9 cellular contexts compared by ENCODE assay signal in genomic region chr1:172609528-172609927, GRCh38. TPM values are rescaled to one million over a fixed set of nuclear protein-coding genes. Genes with fewer than 3 reads are reported as not detected.
DNase-seq lines count a peak whose midpoint lies in the region; ATAC-seq and TF ChIP-seq lines count a peak whose summit lies in the region.
"Had no signal": no experiment of that assay in that cellular context is flagged by ENCODE, and none has a peak within 500 bp of the region (broad histone marks: within the 10 kb centered on the region; RNA-seq: fewer than 3 reads in every experiment).

No MANE protein-coding gene starts in this region.

- in situ Hi-C loops in astrocyte of the spinal cord (cut with HindIII; ENCODE audit: low sequenced_read_pairs) = no loop called here

- CTCF ChIA-PET in naive thymus-derived CD4-positive, alpha-beta T cell (lab: Charles Lee) = interaction anchor here (0.5 to 6.0 kb wide), 18 partner anchors 22 to 1455 kb away, joined by 3 to 95 read pairs (median 3); partner anchors contain the start of gene FASLG

- intact Hi-C loops in naive thymus-derived CD4-positive, alpha-beta T cell (cut with micrococcal nuclease) = loop anchor here (1.0 to 10.0 kb wide), 8 partner anchors 30 to 605 kb away; no protein-coding TSS in a partner anchor

- ATAC-seq in naive thymus-derived CD4-positive, alpha-beta T cell = peak; percentile 75
- no peak for ATAC-seq in GM21447 (IDR thresholded peaks at IDR 0.05; ENCODE audit: unreplicated experiment)

- no peak overlapping the region for H3K27ac ChIP-seq in naive thymus-derived CD4-positive, alpha-beta T cell (ENCODE audit: low read depth, low read length)

- H3K36me3 ChIP-seq in naive thymus-derived CD4-positive, alpha-beta T cell (ENCODE audit: control insufficient read depth in 2 of 3, insufficient read depth in 3 of 3, low read length in 3 of 3) = peaks cover 0 to 28% (median 7%) of the 10 kb centered on the region in 3 experiments

- peak overlapping the region in 3 of 9 donors; percentile 1 to 25 (median 7) for H3K27ac Mint-ChIP-seq in naive thymus-derived CD4-positive, alpha-beta T cell

- H3K9me3 ChIP-seq in naive thymus-derived CD4-positive, alpha-beta T cell (ENCODE audit: control insufficient read depth in 2 of 3, low read length in 3 of 3) = no peaks in the 10 kb centered on the region

- peak; percentile 25 for TF ChIP-seq CTCF in astrocyte of the spinal cord (IDR thresholded peaks at IDR 0.05; ENCODE audit: low read depth, low read length)

- no peak overlapping the region for H3K4me3 ChIP-seq in astrocyte of the spinal cord (ENCODE audit: low read depth, low read length)
- no peak overlapping the region for H3K4me3 ChIP-seq in naive thymus-derived CD4-positive, alpha-beta T cell (ENCODE audit: low read length)

- H3K36me3 Mint-ChIP-seq in naive thymus-derived CD4-positive, alpha-beta T cell = peaks cover 5 to 31% (median 21%) of the 10 kb centered on the region in 5 donors

- no peak overlapping the region for H3K4me3 Mint-ChIP-seq in naive thymus-derived CD4-positive, alpha-beta T cell

- no peaks in the 10 kb centered on the region for H3K27me3 ChIP-seq in naive thymus-derived CD4-positive, alpha-beta T cell (ENCODE audit: control insufficient read depth in 2 of 2, insufficient read depth in 2 of 2, low read length in 2 of 2)

- POLR2A ChIA-PET in naive thymus-derived CD4-positive, alpha-beta T cell (lab: Charles Lee) = interaction anchor here (0.8 kb wide), 1 partner anchor 110 kb away, joined by 3 read pairs; no protein-coding TSS in a partner anchor

- H3K4me1 Mint-ChIP-seq in naive thymus-derived CD4-positive, alpha-beta T cell = peaks cover 0 to 15% (median 6%) of the 10 kb centered on the region in 7 donors

- H3K9me3 Mint-ChIP-seq in naive thymus-derived CD4-positive, alpha-beta T cell = peaks cover 0 to 2% (median 0%) of the 10 kb centered on the region in 11 donors

- DNase-seq in DMS53 treated with DMSO at 0.1 percent for 48 hours (lab: John Stamatoyannopoulos, UW; ENCODE audit: unreplicated experiment) = peak; percentile 43
- peak; percentile 73 to 79 for DNase-seq in Kasumi-1 (lab: John Stamatoyannopoulos, UW)
- DNase-seq in astrocyte of the spinal cord (ENCODE audit: low read depth, low spot score) = peak; percentile 33
- peak in 6 of 9 donors; percentile 21 to 53 (median 38) for DNase-seq in naive thymus-derived CD4-positive, alpha-beta T cell
- DNase-seq in inferior parietal cortex (ENCODE audit: extremely low spot score) = no peak
- no peak for DNase-seq in COLO668 (lab: John Stamatoyannopoulos, UW; ENCODE audit: unreplicated experiment)
- no peak for DNase-seq in NCI-H146 treated with DMSO at 0.1 percent for 48 hours (lab: John Stamatoyannopoulos, UW; ENCODE audit: unreplicated experiment)

- H3K27me3 Mint-ChIP-seq in naive thymus-derived CD4-positive, alpha-beta T cell = no peaks in the 10 kb centered on the region

- no peaks in the 10 kb centered on the region for H3K4me1 ChIP-seq in naive thymus-derived CD4-positive, alpha-beta T cell (ENCODE audit: control insufficient read depth in 2 of 2, insufficient read depth in 2 of 2, low read length in 2 of 2)

RNA-seq across cellular contexts. Expression of gene FASLG, which starts 49.4 kb away (rescaled TPM):
- total RNA-seq in naive thymus-derived CD4-positive, alpha-beta T cell = 1 to 10 TPM in 2 of 5 experiments, under 1 TPM in 2, not detected in 1; 0.24 to 5.6 (median 1.9) TPM
- not detected for polyA plus RNA-seq in naive thymus-derived CD4-positive, alpha-beta T cell
- total RNA-seq: M059J had no signal

Comparison
In these comparisons a context has a peak if more than half of its experiments do, and no peak if none do; other contexts are left out.
1. DNase-seq: peak in DMS53 treated with DMSO at 0.1 percent for 48 hours (single experiment), Kasumi-1 (2 of 2), astrocyte of the spinal cord (single experiment) and naive thymus-derived CD4-positive, alpha-beta T cell (6 of 9); none in inferior parietal cortex (single experiment), COLO668 (single experiment) and NCI-H146 treated with DMSO at 0.1 percent for 48 hours (single experiment).